20 cellular contexts compared by ENCODE assay signal in genomic region chr2:111042261-111042660, GRCh38.
"Had no signal": no experiment of that assay in that cellular context is flagged by ENCODE, and none has a peak within 500 bp of the region (broad histone marks: within the 10 kb centered on the region; RNA-seq: fewer than 3 reads in every experiment).

No MANE protein-coding gene starts in this region.

- H3K4me3 Mint-ChIP-seq: activated CD4-positive, alpha-beta T cell treated with anti-CD3 and anti-CD28 coated beads, Interleukin-2, amount 10 ng/mL, durations not matched to agents 7 days and 5 days; dendritic cell treated with granulocyte-macrophage colony-stimulating factor and Interleukin-4, amounts not matched to agents 40 ng/mL and 50 ng/mL, for 4 days; effector memory CD8-positive, alpha-beta T cell; T-helper 17 cell; WTC11 had no signal

- H3K4me1 ChIP-seq: ascending aorta, breast epithelium, left lung, right atrium auricular region, SJCRH30 had no signal

- H3K36me3 Mint-ChIP-seq: WTC11 had no signal

- H3K9me3 ChIP-seq: ascending aorta, breast epithelium, left lung, mucosa of descending colon, right atrium auricular region, SJCRH30, thoracic aorta had no signal

- FAIRE-seq: keratinocyte had no signal

- DNase-seq: activated CD4-positive, alpha-beta T cell treated with anti-CD3 and anti-CD28 coated beads, Interleukin-2, amount 10 ng/mL, durations not matched to agents 7 days and 5 days; activated gamma-delta T cell treated with Interleukin-2 at 50 U/mL for 16 hours; activated T-cell treated with anti-CD3 and anti-CD28 coated beads for 4 hours; cerebellar nuclear complex; effector memory CD8-positive, alpha-beta T cell; left lung; mucosa of descending colon; naive thymus-derived CD4-positive, alpha-beta T cell; occipital lobe; SJCRH30; T-helper 17 cell had no signal

- H3K79me2 ChIP-seq: hepatocyte had no signal

- H3K27ac ChIP-seq: ascending aorta, breast epithelium, hepatocyte, left lung, right atrium auricular region, SJCRH30, thoracic aorta had no signal

- H3K27me3 ChIP-seq: ascending aorta, breast epithelium, hepatocyte, left lung, right atrium auricular region had no signal

- ATAC-seq: effector memory CD8-positive, alpha-beta T cell; left lung; mucosa of descending colon; naive thymus-derived CD4-positive, alpha-beta T cell; T-helper 17 cell; WTC11 had no signal

- H3K36me3 ChIP-seq: ascending aorta, breast epithelium, left lung, right atrium auricular region, SJCRH30, thoracic aorta had no signal

- H3K9me3 Mint-ChIP-seq: effector memory CD8-positive, alpha-beta T cell; WTC11 had no signal

- H2AFZ ChIP-seq: hepatocyte had no signal

- H3K4me3 ChIP-seq: ascending aorta, breast epithelium, hepatocyte, left lung, mucosa of descending colon, right atrium auricular region, SJCRH30, thoracic aorta had no signal

- H3K27ac Mint-ChIP-seq: activated CD4-positive, alpha-beta T cell treated with anti-CD3 and anti-CD28 coated beads, Interleukin-2, amount 10 ng/mL, durations not matched to agents 7 days and 5 days; dendritic cell treated with granulocyte-macrophage colony-stimulating factor and Interleukin-4, amounts not matched to agents 40 ng/mL and 50 ng/mL, for 4 days; effector memory CD8-positive, alpha-beta T cell; progenitor cell of endocrine pancreas; T-helper 17 cell had no signal

- H3K4me1 Mint-ChIP-seq: T-helper 17 cell, WTC11 had no signal

- H3K4me2 ChIP-seq: hepatocyte had no signal
